In the genomic region with DNA sequence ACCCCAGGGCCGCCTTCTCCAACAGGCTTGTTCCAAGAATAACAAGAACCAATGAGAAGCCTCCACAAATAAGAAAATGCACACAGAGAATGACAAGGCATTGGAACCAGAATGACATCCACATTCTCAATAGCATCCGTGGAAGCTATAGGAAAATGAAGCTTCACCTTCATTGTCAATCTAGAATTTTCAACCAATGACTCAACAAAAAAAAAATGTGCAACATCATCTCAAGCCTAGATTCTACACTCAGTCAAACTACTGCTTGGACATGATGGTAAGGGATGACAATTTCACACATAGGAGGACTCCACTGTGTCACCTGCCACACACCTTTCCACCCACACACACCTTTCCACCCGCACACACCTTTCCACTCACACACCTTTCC, we compare ENCODE assay signal across 35 cellular contexts. TPM values are rescaled to one million over a fixed set of nuclear protein-coding genes. Genes with fewer than 3 reads are reported as not detected.
A peak's percentile ranks its signal among the peaks of the same experiment; 100 is the strongest.
DNase-seq lines count a peak whose midpoint lies in the region; ATAC-seq, FAIRE-seq and TF ChIP-seq lines count a peak whose summit lies in the region.
"Had no signal": no experiment of that assay in that cellular context is flagged by ENCODE, and none has a peak within 500 bp of the region (broad histone marks: within the 10 kb centered on the region; RNA-seq: fewer than 3 reads in every experiment).

No MANE protein-coding gene starts in this region.

- H2AFZ ChIP-seq in IMR-90 (replicated peaks; ENCODE audit: low read length, poor library complexity): no peak overlapping the region

- no peak for TF ChIP-seq RAD21 in IMR-90 (IDR thresholded peaks at IDR 0.05; ENCODE audit: low read length)

- H3K4me1 Mint-ChIP-seq in neural crest cell: peaks cover 4% of the 10 kb centered on the region
- H3K4me1 Mint-ChIP-seq: activated naive CD8-positive, alpha-beta T cell treated with anti-CD3 and anti-CD28 coated beads, Interleukin-2, amount 50 U/mL, for 24 hours had no signal

- no peaks in the 10 kb centered on the region for H3K36me3 ChIP-seq in IMR-90 (ENCODE audit: control insufficient read depth, insufficient read depth, low read length)
- H3K36me3 ChIP-seq: heart left ventricle, left ventricle myocardium inferior, right atrium auricular region had no signal

- H3K9me1 ChIP-seq in IMR-90 (ENCODE audit: insufficient read depth, low read length): no peaks in the 10 kb centered on the region

- H2AK5ac ChIP-seq in IMR-90 (ENCODE audit: low read depth, low read length): no peak overlapping the region

- BruUV-seq in IMR-90 (replicated peaks; lab: Mats Ljungman, UMichigan): no TSS peak

- H3K27me3 ChIP-seq in IMR-90 (ENCODE audit: control insufficient read depth, insufficient read depth, low read length): no peaks in the 10 kb centered on the region
- H3K27me3 ChIP-seq: right atrium auricular region, testis had no signal

- H3K4me1 ChIP-seq in IMR-90 (ENCODE audit: control insufficient read depth, insufficient read depth, low read length): no peaks in the 10 kb centered on the region
- H3K4me1 ChIP-seq: heart left ventricle, left ventricle myocardium inferior, right atrium auricular region, testis had no signal

- no peak overlapping the region for H3K4me2 ChIP-seq in IMR-90 (ENCODE audit: low read depth, low read length)
- H3K4me2 ChIP-seq: KMS-11, smooth muscle cell had no signal

- H4K8ac ChIP-seq in IMR-90 (ENCODE audit: low read depth in 2 of 2, low read length in 2 of 2): no peak overlapping the region

- TF ChIP-seq POLR2A in IMR-90 (IDR thresholded peaks at IDR 0.05; ENCODE audit: low read depth, low read length): no peak
- TF ChIP-seq POLR2A in H54 (IDR thresholded peaks at IDR 0.05; ENCODE audit: low read depth, low read length): no peak

- WGBS in IMR-90 (ENCODE audit: extremely low coverage in 2 of 2, insufficient read length in 1 of 2), 2 experiments: no CpG with 5 or more reads among the region's 3 CpGs

- no peak overlapping the region for H3K23ac ChIP-seq in IMR-90 (ENCODE audit: low read depth, low read length)

- no peak for TF ChIP-seq CTCF in AG10803 (conservative IDR thresholded peaks at IDR 0.05; ENCODE audit: low read length)
- no peak for TF ChIP-seq CTCF in IMR-90 (conservative IDR thresholded peaks at IDR 0.05; ENCODE audit: low read depth, low read length)
- no peak for TF ChIP-seq CTCF in neural crest cell (conservative IDR thresholded peaks at IDR 0.05)

- H3K27ac ChIP-seq in IMR-90 (ENCODE audit: insufficient read depth, low read length): no peak overlapping the region
- H3K27ac ChIP-seq: epithelial cell of prostate, heart left ventricle, KMS-11, left ventricle myocardium inferior, right atrium auricular region, testis had no signal

- ATAC-seq in IMR-90 (ENCODE audit: low read depth): no peak
- ATAC-seq: activated naive CD8-positive, alpha-beta T cell treated with anti-CD3 and anti-CD28 coated beads, Interleukin-2, amount 50 U/mL, for 24 hours; activated T-cell treated with anti-CD3 and anti-CD28 coated beads, Interleukin-2, amount 50 U/mL, for 72 hours; heart left ventricle; SK-N-SH treated with all-trans-retinoic acid at 6 μM for 48 hours had no signal

- no peak overlapping the region for H3K9ac ChIP-seq in IMR-90 (ENCODE audit: low read depth, low read length)
- H3K9ac ChIP-seq: KMS-11 had no signal

- peaks cover 6% of the 10 kb centered on the region for H3K9me3 Mint-ChIP-seq in neural crest cell
- H3K9me3 Mint-ChIP-seq: activated CD4-positive, alpha-beta memory T cell treated with anti-CD3 and anti-CD28 coated beads for 36 hours had no signal

- H4K5ac ChIP-seq in IMR-90 (ENCODE audit: low read depth, low read length): no peak overlapping the region

- H3K36me3 Mint-ChIP-seq in neural crest cell (ENCODE audit: low read depth): no peaks in the 10 kb centered on the region
- H3K36me3 Mint-ChIP-seq: activated CD4-positive, alpha-beta memory T cell treated with anti-CD3 and anti-CD28 coated beads for 36 hours had no signal

- H3K9me3 ChIP-seq in IMR-90 (ENCODE audit: control insufficient read depth, insufficient read depth, low read length): peaks cover 34% of the 10 kb centered on the region
- H3K9me3 ChIP-seq: heart left ventricle, left ventricle myocardium inferior, right atrium auricular region, testis had no signal

- no peak overlapping the region for H3K18ac ChIP-seq in IMR-90 (ENCODE audit: low read depth, low read length)

- H3K4ac ChIP-seq in IMR-90 (ENCODE audit: low read depth, low read length): no peak overlapping the region

- no peak overlapping the region for H2BK15ac ChIP-seq in IMR-90 (ENCODE audit: low read depth, low read length)

- H3K14ac ChIP-seq in IMR-90 (replicated peaks; ENCODE audit: low read depth, low read length): no peak overlapping the region

- dilution Hi-C loops in IMR-90 (cut with HindIII; ENCODE audit: low sequenced_read_pairs, unreplicated experiment): no loop called here

- peaks cover 15% of the 10 kb centered on the region for H3K27me3 Mint-ChIP-seq in neural crest cell (ENCODE audit: low read depth)
- H3K27me3 Mint-ChIP-seq: activated naive CD8-positive, alpha-beta T cell treated with anti-CD3 and anti-CD28 coated beads, Interleukin-2, amount 50 U/mL, for 24 hours; stimulated activated naive CD8-positive, alpha-beta T cell treated with anti-CD3 and anti-CD28 coated beads, Interleukin-15, Interleukin-2, amounts not matched to agents 100 ng/mL and 50 ng/mL, for 24 hours had no signal

- H4K91ac ChIP-seq in IMR-90 (ENCODE audit: insufficient read depth, low read depth, low read length): no peak overlapping the region

- CTCF ChIA-PET in IMR-90 (lab: Yijun Ruan, JAX): no interaction called here

- H3K27ac Mint-ChIP-seq in neural crest cell (ENCODE audit: unreplicated experiment): no peak overlapping the region
- H3K27ac Mint-ChIP-seq: activated CD4-positive, alpha-beta memory T cell treated with anti-CD3 and anti-CD28 coated beads for 36 hours; activated naive CD8-positive, alpha-beta T cell treated with anti-CD3 and anti-CD28 coated beads, Interleukin-2, amount 50 U/mL, for 24 hours; activated T-cell treated with anti-CD3 and anti-CD28 coated beads, Interleukin-2, amount 50 U/mL, for 72 hours; HFFc6; T-helper 1 cell treated with Interleukin-12 subunit alpha and Interleukin-12 subunit beta and Interleukin-4 antibody, amounts not matched to agents 30 μg/mL and 1 μg/mL, for 36 hours had no signal

- in situ Hi-C loops in IMR-90 (cut with MboI; ENCODE audit: low sequenced_read_pairs): no loop called here

- POLR2A ChIA-PET in IMR-90 (lab: Charles Lee; ENCODE audit: unreplicated experiment): interaction anchor here (0.6 kb wide), 1 partner anchor 242 kb away, joined by 4 read pairs; no protein-coding TSS in a partner anchor

- intact Hi-C loops in IMR-90 (cut with micrococcal nuclease): no loop called here

- DNase-seq in AG10803 (ENCODE audit: low read depth) (peak; percentile 5), IMR-90 (no peak), amniotic epithelial cell (ENCODE audit: low read depth) (peak; percentile 1), neural crest cell (ENCODE audit: low read depth, low spot score) (no peak), NCI-H146 treated with DMSO at 0.1 percent for 48 hours (lab: John Stamatoyannopoulos, UW; ENCODE audit: unreplicated experiment) (no peak), anterior cingulate cortex (lab: John Stamatoyannopoulos, UW) (no peak), H54 (ENCODE audit: insufficient read length, low spot score) (no peak), HPDE6-E6E7 (ENCODE audit: extremely low spot score) (no peak)
- DNase-seq: activated CD4-positive, alpha-beta memory T cell treated with anti-CD3 and anti-CD28 coated beads for 36 hours; activated CD4-positive, alpha-beta T cell treated with anti-CD3 and anti-CD28 coated beads for 1 hour; activated naive CD8-positive, alpha-beta T cell treated with anti-CD3 and anti-CD28 coated beads, Interleukin-2, amount 50 U/mL, for 24 hours; activated T-cell treated with anti-CD3 and anti-CD28 coated beads, Interleukin-2, amount 50 U/mL, for 72 hours; central memory CD4-positive, alpha-beta T cell; cortex of kidney; DMS 273 treated with DMSO at 0.1 percent for 48 hours; effector memory CD4-positive, alpha-beta T cell; foreskin fibroblast; GF-D8; HFFc6; left ventricle myocardium inferior; mesendoderm; NCI-H146; NCI-H82; stimulated activated CD4-positive, alpha-beta T cell treated with anti-CD3 and anti-CD28 coated beads, Interleukin-1b, Interleukin-23, amount 100 ng/mL, for 48 hours; testis had no signal

- H3K4me3 Mint-ChIP-seq in neural crest cell: peak overlapping the region; percentile 75
- H3K4me3 Mint-ChIP-seq: activated CD4-positive, alpha-beta memory T cell treated with anti-CD3 and anti-CD28 coated beads for 36 hours; activated naive CD8-positive, alpha-beta T cell treated with anti-CD3 and anti-CD28 coated beads, Interleukin-2, amount 50 U/mL, for 24 hours; activated T-cell treated with anti-CD3 and anti-CD28 coated beads, Interleukin-2, amount 50 U/mL, for 72 hours; stimulated activated naive CD8-positive, alpha-beta T cell treated with anti-CD3 and anti-CD28 coated beads, Interleukin-15, Interleukin-2, amounts not matched to agents 100 ng/mL and 50 ng/mL, for 24 hours; T-helper 1 cell treated with Interleukin-12 subunit alpha and Interleukin-12 subunit beta and Interleukin-4 antibody, amounts not matched to agents 30 μg/mL and 1 μg/mL, for 36 hours had no signal

- H2BK5ac ChIP-seq in IMR-90 (ENCODE audit: low read depth, low read length, poor library complexity, severe bottlenecking): no peak overlapping the region

- FAIRE-seq in H54 (lab: Jason Lieb, UNC): no peak
- FAIRE-seq: keratinocyte, urothelium cell line had no signal

- no peak overlapping the region for H2AK9ac ChIP-seq in IMR-90 (replicated peaks; ENCODE audit: low read depth, low read length, poor library complexity)

- no peaks in the 10 kb centered on the region for H3K79me1 ChIP-seq in IMR-90 (ENCODE audit: low read depth in 1 of 2, low read length in 2 of 2)

- H2BK20ac ChIP-seq in IMR-90 (ENCODE audit: low read depth, low read length): no peak overlapping the region

- no peak overlapping the region for H2BK120ac ChIP-seq in IMR-90 (ENCODE audit: low read depth, low read length)

- no peak overlapping the region for H3K56ac ChIP-seq in IMR-90 (ENCODE audit: extremely low read depth, insufficient read depth, low read length)

- H4K20me1 ChIP-seq in IMR-90 (ENCODE audit: insufficient read depth, low read length): no peaks in the 10 kb centered on the region

- H3K4me3 ChIP-seq in AG10803 (ENCODE audit: low read length) (no peak overlapping the region), IMR-90 (ENCODE audit: insufficient read depth, low read depth, low read length) (no peak overlapping the region)
- H3K4me3 ChIP-seq: heart left ventricle, left ventricle myocardium inferior, right atrium auricular region, smooth muscle cell, testis had no signal

TF ChIP-seq in IMR-90, 13 proteins besides CTCF, POLR2A, EP300 and RAD21 (continues in another document):
- TF ChIP-seq RFX5 (IDR thresholded peaks at IDR 0.05; ENCODE audit: low read depth, low read length): no peak
- TF ChIP-seq CHD1 (IDR thresholded peaks at IDR 0.05; ENCODE audit: low read depth, low read length): no peak
- TF ChIP-seq MXI1 (IDR thresholded peaks at IDR 0.05; ENCODE audit: borderline replicate concordance, low read depth, low read length): no peak

RNA-seq across cellular contexts. Expression of a gene that starts 50.3 kb away (rescaled TPM):
- total RNA-seq in IMR-90 (2012; rRNA removed): 21.1 and 23.8 TPM in 2 replicates
- polyA plus RNA-seq in IMR-90 (2012; rRNA removed): 22.8 and 23.3 TPM in 2 replicates
- polyA plus RNA-seq in IMR-90 (2012; cell fraction: cytosol; rRNA removed): 16.2 and 18.1 TPM in 2 replicates
- 34.7 and 54.8 TPM in 2 replicates for polyA plus RNA-seq in IMR-90 (2012; cell fraction: nucleus; rRNA removed; ENCODE audit: low replicate concordance)
- total RNA-seq in neural crest cell: 39.3 and 45.0 TPM in 2 replicates

Comparison
In these comparisons a context has a peak if more than half of its experiments do, and no peak if none do; other contexts are left out.
1. DNase-seq: peak in AG10803 (single experiment) and amniotic epithelial cell (single experiment); none in IMR-90 (single experiment), neural crest cell (single experiment), NCI-H146 treated with DMSO at 0.1 percent for 48 hours (single experiment), anterior cingulate cortex (0 of 58), H54 (single experiment) and HPDE6-E6E7 (single experiment).